26 cellular contexts compared by ENCODE assay signal in genomic region chr2:58574873-58575272, GRCh38.
"Had no signal": no experiment of that assay in that cellular context is flagged by ENCODE, and none has a peak within 500 bp of the region (broad histone marks: within the 10 kb centered on the region; RNA-seq: fewer than 3 reads in every experiment).

No MANE protein-coding gene starts in this region.

- ATAC-seq: activated T-cell treated with anti-CD3 and anti-CD28 coated beads, Interleukin-2, amount 50 U/mL, for 4 hours; T-helper 17 cell had no signal

- H3K27ac ChIP-seq: brain microvascular endothelial cell, Peyer's patch, RWPE1 had no signal

- H3K4me3 Mint-ChIP-seq: activated B cell treated with CpG ODN at 0.5 μM for 24 hours; activated CD4-positive, alpha-beta T cell treated with anti-CD3 and anti-CD28 coated beads, Interleukin-2, amount 10 ng/mL, durations not matched to agents 24 days and 14 days; activated naive CD4-positive, alpha-beta T cell treated with anti-CD3 and anti-CD28 coated beads for 36 hours; activated naive CD8-positive, alpha-beta T cell; activated T-cell treated with anti-CD3 and anti-CD28 coated beads, Interleukin-2, amount 50 U/mL, for 4 hours; T-helper 17 cell had no signal

- H3K4me1 ChIP-seq: Peyer's patch had no signal

- H3K9me3 Mint-ChIP-seq: activated B cell treated with CpG ODN at 0.5 μM for 24 hours; activated CD4-positive, alpha-beta T cell treated with anti-CD3 and anti-CD28 coated beads, Interleukin-2, amount 10 ng/mL, durations not matched to agents 24 days and 14 days; activated naive CD4-positive, alpha-beta T cell treated with anti-CD3 and anti-CD28 coated beads for 36 hours; activated T-cell treated with anti-CD3 and anti-CD28 coated beads, Interleukin-2, amount 50 U/mL, for 4 hours had no signal

- H3K27me3 ChIP-seq: brain microvascular endothelial cell, Peyer's patch had no signal

- H3K36me3 Mint-ChIP-seq: activated naive CD8-positive, alpha-beta T cell had no signal

- H3K27me3 Mint-ChIP-seq: activated B cell treated with CpG ODN at 0.5 μM for 24 hours had no signal

- H3K27ac Mint-ChIP-seq: activated B cell treated with CpG ODN at 0.5 μM for 24 hours; activated CD4-positive, alpha-beta T cell treated with anti-CD3 and anti-CD28 coated beads, Interleukin-2, amount 10 ng/mL, durations not matched to agents 24 days and 14 days; activated naive CD4-positive, alpha-beta T cell treated with anti-CD3 and anti-CD28 coated beads for 36 hours; activated naive CD8-positive, alpha-beta T cell; T-helper 17 cell had no signal

- DNase-seq: activated B cell treated with CpG ODN at 0.5 μM for 24 hours; activated CD4-positive, alpha-beta T cell treated with anti-CD3 and anti-CD28 coated beads for 1 hour; activated CD4-positive, alpha-beta T cell treated with anti-CD3 and anti-CD28 coated beads, Interleukin-2, amount 10 ng/mL, durations not matched to agents 24 days and 14 days; activated CD4-positive, alpha-beta T cell treated with anti-CD3 and anti-CD28 coated beads, Interleukin-2, amount 50 U/mL, for 48 hours; activated CD8-positive, alpha-beta memory T cell treated with anti-CD3 and anti-CD28 coated beads for 24 hours; activated gamma-delta T cell; activated naive CD4-positive, alpha-beta T cell treated with anti-CD3 and anti-CD28 coated beads for 36 hours; activated T-cell treated with anti-CD3 and anti-CD28 coated beads, Interleukin-2, amount 50 U/mL, for 4 hours; amygdala; brain microvascular endothelial cell; cerebellar nuclear complex; MM.1S; NCI-H1105; NCI-H1436; NCI-H1694 treated with DMSO at 0.1 percent for 48 hours; NCI-H2029 treated with DMSO at 0.1 percent for 48 hours; NCI-H510A treated with DMSO at 0.1 percent for 48 hours; NCI-H69; NK-92 treated with Interleukin-12 subunit alpha and Interleukin-12 subunit beta, amount 100 ng/mL, for 24 hours; OCI-M1; Peyer's patch; SIG-M5; T-helper 17 cell; T1000 had no signal

- H3K4me3 ChIP-seq: Peyer's patch had no signal

- H3K9me3 ChIP-seq: Peyer's patch had no signal

- H3K36me3 ChIP-seq: brain microvascular endothelial cell, Peyer's patch had no signal
